ENCODE assay signal across 1 cellular context in the genomic region with DNA sequence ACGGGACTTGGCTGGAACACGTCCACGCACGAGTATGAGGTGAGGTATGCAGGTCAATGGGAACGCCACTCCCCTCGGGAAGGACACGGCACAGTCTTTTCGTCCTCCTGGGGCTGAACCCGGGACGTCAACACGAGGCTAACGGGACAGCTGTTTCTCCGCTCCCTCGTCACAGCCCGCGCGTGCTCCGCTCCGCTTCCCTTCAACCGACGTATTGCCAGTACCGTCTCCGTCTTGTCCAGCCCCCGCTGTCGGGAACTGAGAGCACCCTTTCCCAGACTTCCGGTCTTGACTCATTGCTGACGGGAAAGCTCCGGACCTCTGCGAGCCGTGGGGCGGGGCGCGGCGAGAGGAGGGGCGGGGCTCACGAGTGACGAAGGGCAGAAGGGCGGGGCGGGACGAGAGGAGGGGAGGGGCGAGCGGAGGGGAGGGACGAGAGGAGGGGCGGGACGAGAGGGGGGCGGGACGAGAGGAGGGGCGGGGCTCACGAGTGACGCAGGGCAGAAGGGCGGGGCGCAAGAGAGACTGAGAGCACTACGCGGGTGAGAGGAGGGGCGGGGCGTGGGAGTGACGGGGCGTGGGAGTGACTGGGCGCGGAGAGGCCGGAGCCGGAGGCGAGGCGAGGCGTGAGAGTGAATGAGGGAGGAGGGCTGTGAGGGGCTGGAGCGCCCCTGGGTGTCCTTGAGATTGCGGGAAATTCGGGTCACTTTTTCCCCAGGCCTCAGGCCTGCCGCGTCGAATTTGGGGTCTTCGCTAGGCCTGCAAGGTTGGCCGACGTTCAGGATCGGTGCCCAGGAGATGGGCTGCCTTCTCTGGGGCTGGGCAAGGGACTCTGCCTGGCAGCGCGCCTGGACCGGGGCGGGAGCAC.
TF ChIP-seq lines count a peak whose summit lies in the region.

No MANE protein-coding gene starts in this region.

TF ChIP-seq in K562, 482 proteins besides CTCF, POLR2A, EP300 and RAD21 (continued from another document and continues in another):
- TF ChIP-seq, protein P1, sequence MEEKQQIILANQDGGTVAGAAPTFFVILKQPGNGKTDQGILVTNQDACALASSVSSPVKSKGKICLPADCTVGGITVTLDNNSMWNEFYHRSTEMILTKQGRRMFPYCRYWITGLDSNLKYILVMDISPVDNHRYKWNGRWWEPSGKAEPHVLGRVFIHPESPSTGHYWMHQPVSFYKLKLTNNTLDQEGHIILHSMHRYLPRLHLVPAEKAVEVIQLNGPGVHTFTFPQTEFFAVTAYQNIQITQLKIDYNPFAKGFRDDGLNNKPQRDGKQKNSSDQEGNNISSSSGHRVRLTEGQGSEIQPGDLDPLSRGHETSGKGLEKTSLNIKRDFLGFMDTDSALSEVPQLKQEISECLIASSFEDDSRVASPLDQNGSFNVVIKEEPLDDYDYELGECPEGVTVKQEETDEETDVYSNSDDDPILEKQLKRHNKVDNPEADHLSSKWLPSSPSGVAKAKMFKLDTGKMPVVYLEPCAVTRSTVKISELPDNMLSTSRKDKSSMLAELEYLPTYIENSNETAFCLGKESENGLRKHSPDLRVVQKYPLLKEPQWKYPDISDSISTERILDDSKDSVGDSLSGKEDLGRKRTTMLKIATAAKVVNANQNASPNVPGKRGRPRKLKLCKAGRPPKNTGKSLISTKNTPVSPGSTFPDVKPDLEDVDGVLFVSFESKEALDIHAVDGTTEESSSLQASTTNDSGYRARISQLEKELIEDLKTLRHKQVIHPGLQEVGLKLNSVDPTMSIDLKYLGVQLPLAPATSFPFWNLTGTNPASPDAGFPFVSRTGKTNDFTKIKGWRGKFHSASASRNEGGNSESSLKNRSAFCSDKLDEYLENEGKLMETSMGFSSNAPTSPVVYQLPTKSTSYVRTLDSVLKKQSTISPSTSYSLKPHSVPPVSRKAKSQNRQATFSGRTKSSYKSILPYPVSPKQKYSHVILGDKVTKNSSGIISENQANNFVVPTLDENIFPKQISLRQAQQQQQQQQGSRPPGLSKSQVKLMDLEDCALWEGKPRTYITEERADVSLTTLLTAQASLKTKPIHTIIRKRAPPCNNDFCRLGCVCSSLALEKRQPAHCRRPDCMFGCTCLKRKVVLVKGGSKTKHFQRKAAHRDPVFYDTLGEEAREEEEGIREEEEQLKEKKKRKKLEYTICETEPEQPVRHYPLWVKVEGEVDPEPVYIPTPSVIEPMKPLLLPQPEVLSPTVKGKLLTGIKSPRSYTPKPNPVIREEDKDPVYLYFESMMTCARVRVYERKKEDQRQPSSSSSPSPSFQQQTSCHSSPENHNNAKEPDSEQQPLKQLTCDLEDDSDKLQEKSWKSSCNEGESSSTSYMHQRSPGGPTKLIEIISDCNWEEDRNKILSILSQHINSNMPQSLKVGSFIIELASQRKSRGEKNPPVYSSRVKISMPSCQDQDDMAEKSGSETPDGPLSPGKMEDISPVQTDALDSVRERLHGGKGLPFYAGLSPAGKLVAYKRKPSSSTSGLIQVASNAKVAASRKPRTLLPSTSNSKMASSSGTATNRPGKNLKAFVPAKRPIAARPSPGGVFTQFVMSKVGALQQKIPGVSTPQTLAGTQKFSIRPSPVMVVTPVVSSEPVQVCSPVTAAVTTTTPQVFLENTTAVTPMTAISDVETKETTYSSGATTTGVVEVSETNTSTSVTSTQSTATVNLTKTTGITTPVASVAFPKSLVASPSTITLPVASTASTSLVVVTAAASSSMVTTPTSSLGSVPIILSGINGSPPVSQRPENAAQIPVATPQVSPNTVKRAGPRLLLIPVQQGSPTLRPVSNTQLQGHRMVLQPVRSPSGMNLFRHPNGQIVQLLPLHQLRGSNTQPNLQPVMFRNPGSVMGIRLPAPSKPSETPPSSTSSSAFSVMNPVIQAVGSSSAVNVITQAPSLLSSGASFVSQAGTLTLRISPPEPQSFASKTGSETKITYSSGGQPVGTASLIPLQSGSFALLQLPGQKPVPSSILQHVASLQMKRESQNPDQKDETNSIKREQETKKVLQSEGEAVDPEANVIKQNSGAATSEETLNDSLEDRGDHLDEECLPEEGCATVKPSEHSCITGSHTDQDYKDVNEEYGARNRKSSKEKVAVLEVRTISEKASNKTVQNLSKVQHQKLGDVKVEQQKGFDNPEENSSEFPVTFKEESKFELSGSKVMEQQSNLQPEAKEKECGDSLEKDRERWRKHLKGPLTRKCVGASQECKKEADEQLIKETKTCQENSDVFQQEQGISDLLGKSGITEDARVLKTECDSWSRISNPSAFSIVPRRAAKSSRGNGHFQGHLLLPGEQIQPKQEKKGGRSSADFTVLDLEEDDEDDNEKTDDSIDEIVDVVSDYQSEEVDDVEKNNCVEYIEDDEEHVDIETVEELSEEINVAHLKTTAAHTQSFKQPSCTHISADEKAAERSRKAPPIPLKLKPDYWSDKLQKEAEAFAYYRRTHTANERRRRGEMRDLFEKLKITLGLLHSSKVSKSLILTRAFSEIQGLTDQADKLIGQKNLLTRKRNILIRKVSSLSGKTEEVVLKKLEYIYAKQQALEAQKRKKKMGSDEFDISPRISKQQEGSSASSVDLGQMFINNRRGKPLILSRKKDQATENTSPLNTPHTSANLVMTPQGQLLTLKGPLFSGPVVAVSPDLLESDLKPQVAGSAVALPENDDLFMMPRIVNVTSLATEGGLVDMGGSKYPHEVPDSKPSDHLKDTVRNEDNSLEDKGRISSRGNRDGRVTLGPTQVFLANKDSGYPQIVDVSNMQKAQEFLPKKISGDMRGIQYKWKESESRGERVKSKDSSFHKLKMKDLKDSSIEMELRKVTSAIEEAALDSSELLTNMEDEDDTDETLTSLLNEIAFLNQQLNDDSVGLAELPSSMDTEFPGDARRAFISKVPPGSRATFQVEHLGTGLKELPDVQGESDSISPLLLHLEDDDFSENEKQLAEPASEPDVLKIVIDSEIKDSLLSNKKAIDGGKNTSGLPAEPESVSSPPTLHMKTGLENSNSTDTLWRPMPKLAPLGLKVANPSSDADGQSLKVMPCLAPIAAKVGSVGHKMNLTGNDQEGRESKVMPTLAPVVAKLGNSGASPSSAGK (IDR thresholded peaks at IDR 0.05) = peak; percentile 96
- TF ChIP-seq, protein P2, sequence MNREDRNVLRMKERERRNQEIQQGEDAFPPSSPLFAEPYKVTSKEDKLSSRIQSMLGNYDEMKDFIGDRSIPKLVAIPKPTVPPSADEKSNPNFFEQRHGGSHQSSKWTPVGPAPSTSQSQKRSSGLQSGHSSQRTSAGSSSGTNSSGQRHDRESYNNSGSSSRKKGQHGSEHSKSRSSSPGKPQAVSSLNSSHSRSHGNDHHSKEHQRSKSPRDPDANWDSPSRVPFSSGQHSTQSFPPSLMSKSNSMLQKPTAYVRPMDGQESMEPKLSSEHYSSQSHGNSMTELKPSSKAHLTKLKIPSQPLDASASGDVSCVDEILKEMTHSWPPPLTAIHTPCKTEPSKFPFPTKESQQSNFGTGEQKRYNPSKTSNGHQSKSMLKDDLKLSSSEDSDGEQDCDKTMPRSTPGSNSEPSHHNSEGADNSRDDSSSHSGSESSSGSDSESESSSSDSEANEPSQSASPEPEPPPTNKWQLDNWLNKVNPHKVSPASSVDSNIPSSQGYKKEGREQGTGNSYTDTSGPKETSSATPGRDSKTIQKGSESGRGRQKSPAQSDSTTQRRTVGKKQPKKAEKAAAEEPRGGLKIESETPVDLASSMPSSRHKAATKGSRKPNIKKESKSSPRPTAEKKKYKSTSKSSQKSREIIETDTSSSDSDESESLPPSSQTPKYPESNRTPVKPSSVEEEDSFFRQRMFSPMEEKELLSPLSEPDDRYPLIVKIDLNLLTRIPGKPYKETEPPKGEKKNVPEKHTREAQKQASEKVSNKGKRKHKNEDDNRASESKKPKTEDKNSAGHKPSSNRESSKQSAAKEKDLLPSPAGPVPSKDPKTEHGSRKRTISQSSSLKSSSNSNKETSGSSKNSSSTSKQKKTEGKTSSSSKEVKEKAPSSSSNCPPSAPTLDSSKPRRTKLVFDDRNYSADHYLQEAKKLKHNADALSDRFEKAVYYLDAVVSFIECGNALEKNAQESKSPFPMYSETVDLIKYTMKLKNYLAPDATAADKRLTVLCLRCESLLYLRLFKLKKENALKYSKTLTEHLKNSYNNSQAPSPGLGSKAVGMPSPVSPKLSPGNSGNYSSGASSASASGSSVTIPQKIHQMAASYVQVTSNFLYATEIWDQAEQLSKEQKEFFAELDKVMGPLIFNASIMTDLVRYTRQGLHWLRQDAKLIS (CRISPR knock-in tag; IDR thresholded peaks at IDR 0.05) = 0 out of 2 replicates have a peak, but pooled peaks have one; percentile 13
- TF ChIP-seq, protein P3, sequence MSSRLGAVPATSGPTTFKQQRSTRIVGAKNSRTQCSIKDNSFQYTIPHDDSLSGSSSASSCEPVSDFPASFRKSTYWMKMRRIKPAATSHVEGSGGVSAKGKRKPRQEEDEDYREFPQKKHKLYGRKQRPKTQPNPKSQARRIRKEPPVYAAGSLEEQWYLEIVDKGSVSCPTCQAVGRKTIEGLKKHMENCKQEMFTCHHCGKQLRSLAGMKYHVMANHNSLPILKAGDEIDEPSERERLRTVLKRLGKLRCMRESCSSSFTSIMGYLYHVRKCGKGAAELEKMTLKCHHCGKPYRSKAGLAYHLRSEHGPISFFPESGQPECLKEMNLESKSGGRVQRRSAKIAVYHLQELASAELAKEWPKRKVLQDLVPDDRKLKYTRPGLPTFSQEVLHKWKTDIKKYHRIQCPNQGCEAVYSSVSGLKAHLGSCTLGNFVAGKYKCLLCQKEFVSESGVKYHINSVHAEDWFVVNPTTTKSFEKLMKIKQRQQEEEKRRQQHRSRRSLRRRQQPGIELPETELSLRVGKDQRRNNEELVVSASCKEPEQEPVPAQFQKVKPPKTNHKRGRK (tag; IDR thresholded peaks at IDR 0.05) = no peak
- TF ChIP-seq ZNF699 (CRISPR knock-in tag; IDR thresholded peaks at IDR 0.05; ENCODE audit: insufficient replicate concordance) (no peak), NR4A1 (CRISPR knock-in tag; IDR thresholded peaks at IDR 0.05) (no peak), NR4A1 (tag; IDR thresholded peaks at IDR 0.05) (peak; percentile 49; the same call in 1 of the 2 replicates), FUS (optimal IDR thresholded peaks at IDR 0.05; ENCODE audit: low read depth, low read length) (no peak), MEF2D (tag; conservative IDR thresholded peaks at IDR 0.05; ENCODE audit: low read depth) (peak; percentile 50; the same call in 1 of the 2 replicates), NRF1 (conservative IDR thresholded peaks at IDR 0.05 in 1 of 2, IDR thresholded peaks at IDR 0.05 in 1 of 2) (peak; percentile 88 to 91), TOE1 (IDR thresholded peaks at IDR 0.05; ENCODE audit: borderline replicate concordance) (peak; percentile 64), TOE1 (CRISPR knock-in tag; IDR thresholded peaks at IDR 0.05; ENCODE audit: borderline replicate concordance, low read depth) (peak; percentile 90; the same call in 1 of the 2 replicates), MCM7 (IDR thresholded peaks at IDR 0.05) (no peak), SMARCB1 (IDR thresholded peaks at IDR 0.05; ENCODE audit: insufficient read length, low read depth) (no peak), TARDBP (IDR thresholded peaks at IDR 0.05) (peak; percentile 69; the same call in 1 of the 2 replicates)
- TF ChIP-seq, protein P4, sequence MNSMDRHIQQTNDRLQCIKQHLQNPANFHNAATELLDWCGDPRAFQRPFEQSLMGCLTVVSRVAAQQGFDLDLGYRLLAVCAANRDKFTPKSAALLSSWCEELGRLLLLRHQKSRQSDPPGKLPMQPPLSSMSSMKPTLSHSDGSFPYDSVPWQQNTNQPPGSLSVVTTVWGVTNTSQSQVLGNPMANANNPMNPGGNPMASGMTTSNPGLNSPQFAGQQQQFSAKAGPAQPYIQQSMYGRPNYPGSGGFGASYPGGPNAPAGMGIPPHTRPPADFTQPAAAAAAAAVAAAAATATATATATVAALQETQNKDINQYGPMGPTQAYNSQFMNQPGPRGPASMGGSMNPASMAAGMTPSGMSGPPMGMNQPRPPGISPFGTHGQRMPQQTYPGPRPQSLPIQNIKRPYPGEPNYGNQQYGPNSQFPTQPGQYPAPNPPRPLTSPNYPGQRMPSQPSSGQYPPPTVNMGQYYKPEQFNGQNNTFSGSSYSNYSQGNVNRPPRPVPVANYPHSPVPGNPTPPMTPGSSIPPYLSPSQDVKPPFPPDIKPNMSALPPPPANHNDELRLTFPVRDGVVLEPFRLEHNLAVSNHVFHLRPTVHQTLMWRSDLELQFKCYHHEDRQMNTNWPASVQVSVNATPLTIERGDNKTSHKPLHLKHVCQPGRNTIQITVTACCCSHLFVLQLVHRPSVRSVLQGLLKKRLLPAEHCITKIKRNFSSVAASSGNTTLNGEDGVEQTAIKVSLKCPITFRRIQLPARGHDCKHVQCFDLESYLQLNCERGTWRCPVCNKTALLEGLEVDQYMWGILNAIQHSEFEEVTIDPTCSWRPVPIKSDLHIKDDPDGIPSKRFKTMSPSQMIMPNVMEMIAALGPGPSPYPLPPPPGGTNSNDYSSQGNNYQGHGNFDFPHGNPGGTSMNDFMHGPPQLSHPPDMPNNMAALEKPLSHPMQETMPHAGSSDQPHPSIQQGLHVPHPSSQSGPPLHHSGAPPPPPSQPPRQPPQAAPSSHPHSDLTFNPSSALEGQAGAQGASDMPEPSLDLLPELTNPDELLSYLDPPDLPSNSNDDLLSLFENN (IDR thresholded peaks at IDR 0.05; ENCODE audit: low read depth in 2 of 2, low read length in 2 of 2) = 0 out of 4 replicates have a peak, but pooled peaks of 1 of the 2 experiments have one; percentile 20
